Comparison of ENCODE assay signal across 20 cellular contexts in the genomic region with DNA sequence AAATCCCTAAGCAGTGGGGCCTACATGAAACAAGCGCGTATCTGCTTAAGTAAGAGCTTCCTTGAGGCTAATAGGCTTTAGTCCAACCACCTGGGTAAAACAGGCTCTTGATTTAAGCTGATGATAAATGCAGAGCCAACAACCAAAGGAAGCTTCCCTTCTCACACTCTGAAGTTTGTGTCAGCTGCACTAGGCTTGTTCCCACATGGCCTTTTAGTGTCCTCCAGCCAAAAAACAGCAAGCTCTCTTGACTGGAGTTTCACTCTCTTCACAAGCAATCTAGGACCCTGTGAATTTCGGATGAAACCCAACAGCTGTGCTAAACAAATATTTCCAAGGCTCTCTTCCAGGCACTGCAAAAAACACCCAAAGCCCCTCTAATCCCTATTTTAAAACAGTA.
"Had no signal": no experiment of that assay in that cellular context is flagged by ENCODE, and none has a peak within 500 bp of the region (broad histone marks: within the 10 kb centered on the region; RNA-seq: fewer than 3 reads in every experiment).

No MANE protein-coding gene starts in this region.

- H3K4me1 ChIP-seq: gastrocnemius medialis, lower lobe of right lung, spleen, upper lobe of left lung had no signal

- H3K9me3 ChIP-seq: gastrocnemius medialis, lower lobe of right lung, thoracic aorta had no signal

- H3K36me3 Mint-ChIP-seq: brain had no signal

- DNase-seq: activated CD4-positive, alpha-beta T cell treated with anti-CD3 and anti-CD28 coated beads for 1 hour; activated gamma-delta T cell treated with Interleukin-2 at 50 U/mL for 16 hours; activated T-cell treated with anti-CD3 and anti-CD28 coated beads, Interleukin-2, amount 50 U/mL, for 1 hour; anterior cingulate cortex; central memory CD4-positive, alpha-beta T cell; effector memory CD4-positive, alpha-beta T cell; gastrocnemius medialis; lower lobe of right lung; mesendoderm; occipital lobe; retina; spleen; stimulated activated CD4-positive, alpha-beta T cell treated with anti-CD3 and anti-CD28 coated beads, Interleukin-4, amount 100 ng/mL, for 1 hour; stimulated activated naive CD4-positive, alpha-beta T cell; T-cell; upper lobe of left lung had no signal

- H3K27ac ChIP-seq: esophagus muscularis mucosa, gastrocnemius medialis, lower lobe of right lung, spleen, thoracic aorta, upper lobe of left lung had no signal

- H3K4me3 ChIP-seq: esophagus muscularis mucosa, gastrocnemius medialis, lower lobe of right lung, spleen, thoracic aorta, upper lobe of left lung had no signal

- H3K27ac Mint-ChIP-seq: activated naive CD4-positive, alpha-beta T cell treated with anti-CD3 and anti-CD28 coated beads, Interleukin-2, amount 50 U/mL, for 24 hours; brain; T-cell had no signal

- H3K4me3 Mint-ChIP-seq: activated naive CD4-positive, alpha-beta T cell treated with anti-CD3 and anti-CD28 coated beads, Interleukin-2, amount 50 U/mL, for 24 hours; brain; T-cell had no signal

- H3K27me3 ChIP-seq: esophagus muscularis mucosa, gastrocnemius medialis, upper lobe of left lung had no signal

- H3K4me1 Mint-ChIP-seq: activated naive CD4-positive, alpha-beta T cell treated with anti-CD3 and anti-CD28 coated beads, Interleukin-2, amount 50 U/mL, for 24 hours; T-cell had no signal

- H3K36me3 ChIP-seq: esophagus muscularis mucosa, gastrocnemius medialis, lower lobe of right lung, spleen, thoracic aorta, upper lobe of left lung had no signal
